8 cellular contexts compared by ENCODE assay signal in the genomic region with DNA sequence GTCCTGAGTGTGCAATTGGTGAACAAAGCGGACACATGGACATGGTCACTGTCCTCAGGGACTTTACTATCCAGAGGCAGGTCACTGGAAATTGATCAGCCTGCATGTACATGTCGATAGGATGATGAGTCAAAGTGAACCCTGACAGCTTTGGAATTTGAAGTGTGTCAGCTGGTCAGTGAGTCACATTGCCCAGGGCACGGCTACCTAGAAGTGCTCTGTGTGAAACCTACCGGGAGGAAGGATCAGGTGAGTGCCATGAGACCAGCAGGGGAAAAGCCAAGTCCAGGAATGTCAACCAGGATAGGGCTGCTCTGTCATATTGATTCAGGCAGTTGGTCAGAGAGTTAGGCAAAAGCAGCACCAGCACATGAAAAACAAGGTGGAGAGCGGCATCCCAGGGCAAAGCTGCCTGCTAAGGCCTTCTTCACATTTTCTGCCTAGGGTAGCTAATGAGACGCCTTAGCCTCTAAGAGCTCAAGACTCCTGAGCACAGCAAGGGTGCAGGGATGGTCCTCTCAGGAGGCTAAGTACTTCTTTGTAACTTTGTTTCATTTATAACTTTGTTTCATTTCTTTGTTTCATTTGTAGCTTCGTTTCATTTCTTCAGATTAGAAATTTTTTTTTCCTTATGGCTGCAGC. TPM values are rescaled to one million over a fixed set of nuclear protein-coding genes. Genes with fewer than 3 reads are reported as not detected.
A peak's percentile ranks its signal among the peaks of the same experiment; 100 is the strongest.
DNase-seq lines count a peak whose midpoint lies in the region; ATAC-seq and FAIRE-seq lines count a peak whose summit lies in the region.

No MANE protein-coding gene starts in this region.

- H2BK120ac ChIP-seq in mesendoderm (ENCODE audit: low read depth, low read length): no peak overlapping the region

- H2BK15ac ChIP-seq in mesendoderm (replicated peaks; ENCODE audit: low read depth): no peak overlapping the region

- no peak overlapping the region for H3K4me3 ChIP-seq in mesendoderm (ENCODE audit: low read length)

- no peaks in the 10 kb centered on the region for H3K27me3 ChIP-seq in mesendoderm (ENCODE audit: insufficient read depth, low read length, poor library complexity)

- WGBS in mesendoderm (ENCODE audit: extremely low coverage, insufficient coverage, low lambda C conversion rate): no CpG with 5 or more reads among the region's 7 CpGs

- no peak overlapping the region for H4K8ac ChIP-seq in mesendoderm (ENCODE audit: low read depth, low read length)

- no peak for FAIRE-seq in frontal cortex (lab: Jason Lieb, UNC)

- H3K27me3 Mint-ChIP-seq in activated naive CD8-positive, alpha-beta T cell: no peaks in the 10 kb centered on the region

- ATAC-seq in HG02610 (IDR thresholded peaks at IDR 0.05; ENCODE audit: unreplicated experiment) (peak; percentile 37), GM21515 (IDR thresholded peaks at IDR 0.05; ENCODE audit: unreplicated experiment) (no peak)

- peaks cover 67% of the 10 kb centered on the region for H3K4me1 Mint-ChIP-seq in activated naive CD8-positive, alpha-beta T cell (ENCODE audit: low read depth)

- in situ Hi-C loops in Caki2 (cut with HindIII; ENCODE audit: low pct_unique_long_range_greater_than_20kb, low sequenced_read_pairs): no loop called here

- no peak overlapping the region for H4K5ac ChIP-seq in mesendoderm (ENCODE audit: low read length)

- H3K36me3 ChIP-seq in mesendoderm (ENCODE audit: control insufficient read depth, insufficient read depth, low read length): no peaks in the 10 kb centered on the region

- H3K56ac ChIP-seq in mesendoderm (ENCODE audit: low read length): no peak overlapping the region

- H3K27ac Mint-ChIP-seq in activated naive CD8-positive, alpha-beta T cell: peak overlapping the region; percentile 28

- no peak overlapping the region for H2BK5ac ChIP-seq in mesendoderm (ENCODE audit: low read length)

- no peak overlapping the region for H3K18ac ChIP-seq in mesendoderm (ENCODE audit: low read length)

- no peak overlapping the region for H3K4ac ChIP-seq in mesendoderm (ENCODE audit: low read depth, low read length)

- H3K27ac ChIP-seq in mesendoderm (ENCODE audit: low read depth, low read length): no peak overlapping the region

- H3K9me3 Mint-ChIP-seq in activated naive CD8-positive, alpha-beta T cell (ENCODE audit: low read depth): no peaks in the 10 kb centered on the region

- no peaks in the 10 kb centered on the region for H3K79me1 ChIP-seq in mesendoderm (ENCODE audit: low read length)

- H2AK5ac ChIP-seq in mesendoderm (ENCODE audit: low read length): no peak overlapping the region

- no peaks in the 10 kb centered on the region for H3K36me3 Mint-ChIP-seq in activated naive CD8-positive, alpha-beta T cell

- no peaks in the 10 kb centered on the region for H3K79me2 ChIP-seq in mesendoderm (ENCODE audit: control insufficient read depth, insufficient read depth, low read length)

- no peak overlapping the region for H3K9ac ChIP-seq in mesendoderm (ENCODE audit: low read length)

- H3K4me2 ChIP-seq in mesendoderm (ENCODE audit: low read length): no peak overlapping the region

- peak overlapping the region; percentile 62 for H3K4me3 Mint-ChIP-seq in activated naive CD8-positive, alpha-beta T cell

- H3K23ac ChIP-seq in mesendoderm (ENCODE audit: low read length): no peak overlapping the region

- H3K4me1 ChIP-seq in mesendoderm (ENCODE audit: control insufficient read depth, low read depth, low read length): peaks cover 2% of the 10 kb centered on the region

- DNase-seq in Caki2 (ENCODE audit: low read depth): peak; percentile 44
- peak; percentile 72 for DNase-seq in mesendoderm
- DNase-seq in frontal cortex (ENCODE audit: low spot score in 2 of 2): no peak
- no peak for DNase-seq in DMS79 treated with DMSO at 0.1 percent for 48 hours (lab: John Stamatoyannopoulos, UW)
- no peak for DNase-seq in NCI-H2081 treated with DMSO at 0.1 percent for 48 hours (lab: John Stamatoyannopoulos, UW)

RNA-seq across cellular contexts. Expression of a gene that starts 19.4 kb away (rescaled TPM):
- 9.4 and 21.7 TPM in 2 replicates for total RNA-seq in Caki2 (2014; rRNA removed; shearing (Covaris generic); ENCODE audit: low replicate concordance)
- 9.4 TPM for polyA plus RNA-seq in mesendoderm (2013, experiment 1 of 2)
- 9.1 TPM for polyA plus RNA-seq in mesendoderm (2013, experiment 2 of 2)
- 46.9 TPM for total RNA-seq in frontal cortex

Comparison
In these comparisons a context has a peak if more than half of its experiments do, and no peak if none do; other contexts are left out.
1. DNase-seq: peak in Caki2 (single experiment) and mesendoderm (single experiment); none in frontal cortex (0 of 2), DMS79 treated with DMSO at 0.1 percent for 48 hours (single experiment) and NCI-H2081 treated with DMSO at 0.1 percent for 48 hours (single experiment).